ENCODE assay signal across 9 cellular contexts in genomic region chr2:240233891-240234502, GRCh38.
DNase-seq lines count a peak whose midpoint lies in the region; ATAC-seq, FAIRE-seq and TF ChIP-seq lines count a peak whose summit lies in the region.
"Had no signal": no experiment of that assay in that cellular context is flagged by ENCODE, and none has a peak within 500 bp of the region (broad histone marks: within the 10 kb centered on the region; RNA-seq: fewer than 3 reads in every experiment).

No MANE protein-coding gene starts in this region.

- ATAC-seq in A549: peak; percentile 17 to 20
- no peak for ATAC-seq in naive thymus-derived CD4-positive, alpha-beta T cell

- no peak for FAIRE-seq in A549 (lab: Jason Lieb, UNC)

- H3K27ac Mint-ChIP-seq in naive thymus-derived CD4-positive, alpha-beta T cell: peak overlapping the region in 1 of 9 donors; percentile 24
- H3K27ac Mint-ChIP-seq: stimulated activated naive CD8-positive, alpha-beta T cell treated with anti-CD3 and anti-CD28 coated beads, Interleukin-15, Interleukin-2, amounts not matched to agents 100 ng/mL and 50 ng/mL, for 24 hours had no signal

- WGBS in A549 (ENCODE audit: missing lambda C conversion rate): 48% methylated on average over 9 of the region's 15 CpGs

- H3K4me1 ChIP-seq in A549: peaks cover 16% of the 10 kb centered on the region
- peaks cover 7% of the 10 kb centered on the region; the same call in 1 of the 2 replicates for H3K4me1 ChIP-seq in HUES6 (ENCODE audit: control insufficient read depth, insufficient read depth, low read length)
- no peaks in the 10 kb centered on the region for H3K4me1 ChIP-seq in naive thymus-derived CD4-positive, alpha-beta T cell (ENCODE audit: control insufficient read depth in 2 of 2, insufficient read depth in 2 of 2, low read length in 2 of 2)

- no peak overlapping the region for H3K9ac ChIP-seq in HUES6 (ENCODE audit: low read length)

- H3K4me3 Mint-ChIP-seq in naive thymus-derived CD4-positive, alpha-beta T cell: peak overlapping the region in 8 of 10 donors; percentile 21 to 74 (median 56)
- H3K4me3 Mint-ChIP-seq: stimulated activated naive CD8-positive, alpha-beta T cell treated with anti-CD3 and anti-CD28 coated beads, Interleukin-15, Interleukin-2, amounts not matched to agents 100 ng/mL and 50 ng/mL, for 24 hours had no signal

- intact Hi-C loops in naive thymus-derived CD4-positive, alpha-beta T cell (cut with micrococcal nuclease): loop anchor here in 1 of 2 donors (1.0 to 10.0 kb wide), 3 partner anchors 204 to 601 kb away; partner anchors contain the start of gene DUSP28

- H3K4me3 ChIP-seq in A549 (peak overlapping the region; percentile 59), HUES6 (ENCODE audit: low read depth, low read length) (peak overlapping the region; percentile 49)
- H3K4me3 ChIP-seq in naive thymus-derived CD4-positive, alpha-beta T cell (ENCODE audit: low read length): no peak overlapping the region

- no peak for TF ChIP-seq POLR2A in A549 (IDR thresholded peaks at IDR 0.05; ENCODE audit: low read length)

- peaks cover 10% of the 10 kb centered on the region; the same call in 1 of the 2 replicates for H3K27me3 ChIP-seq in HUES6 (ENCODE audit: control insufficient read depth, insufficient read depth, low read length)
- H3K27me3 ChIP-seq in naive thymus-derived CD4-positive, alpha-beta T cell (ENCODE audit: control insufficient read depth in 2 of 2, insufficient read depth in 2 of 2, low read length in 2 of 2): no peaks in the 10 kb centered on the region

- peak overlapping the region; percentile 80 for H3K4me2 ChIP-seq in A549

- H3K36me3 ChIP-seq in HUES6 (ENCODE audit: control insufficient read depth, insufficient read depth, low read length): no peaks in the 10 kb centered on the region
- H3K36me3 ChIP-seq in naive thymus-derived CD4-positive, alpha-beta T cell (ENCODE audit: control insufficient read depth in 2 of 3, insufficient read depth in 3 of 3, low read length in 3 of 3): no peaks in the 10 kb centered on the region

- H3K27me3 Mint-ChIP-seq in naive thymus-derived CD4-positive, alpha-beta T cell: peaks cover 0 to 19% (median 14%) of the 10 kb centered on the region in 5 donors

- DNase-seq in A549 (ENCODE audit: low read depth in 1 of 2, low spot score in 1 of 2): no peak
- DNase-seq in naive thymus-derived CD4-positive, alpha-beta T cell: no peak
- no peak for DNase-seq in activated gamma-delta T cell (lab: John Stamatoyannopoulos, UW)
- no peak for DNase-seq in NCI-H526 (lab: John Stamatoyannopoulos, UW)
- no peak for DNase-seq in NCI-H146 (lab: John Stamatoyannopoulos, UW)
- DNase-seq in NK-92 treated with Interleukin-12 subunit alpha and Interleukin-12 subunit beta, amount 100 ng/mL, for 24 hours (lab: John Stamatoyannopoulos, UW): no peak

- H3K27ac ChIP-seq in A549 (peak overlapping the region; percentile 83 to 88), HUES6 (ENCODE audit: low read depth, low read length) (no peak overlapping the region), cingulate gyrus (ENCODE audit: low read depth, low read length) (peak overlapping the region; percentile 29)
- no peak overlapping the region for H3K27ac ChIP-seq in naive thymus-derived CD4-positive, alpha-beta T cell (ENCODE audit: low read depth, low read length)

- POLR2A ChIA-PET in A549 (lab: Yijun Ruan, JAX): interaction anchor here (0.7 to 1.9 kb wide), 3 partner anchors 136 to 202 kb away, joined by 3 to 9 read pairs (median 3); partner anchors contain the start of gene GPC1
- POLR2A ChIA-PET in naive thymus-derived CD4-positive, alpha-beta T cell (lab: Charles Lee): no interaction called here

- H3K9me3 Mint-ChIP-seq in naive thymus-derived CD4-positive, alpha-beta T cell: peaks cover 0 to 11% (median 6%) of the 10 kb centered on the region in 11 donors

- no peak for TF ChIP-seq RAD21 in A549 (conservative IDR thresholded peaks at IDR 0.05 in 1 of 2, IDR thresholded peaks at IDR 0.05 in 1 of 2)

- TF ChIP-seq CTCF in A549 (IDR thresholded peaks at IDR 0.05): no peak

- H3K9me3 ChIP-seq in A549: peaks cover 4% of the 10 kb centered on the region
- H3K9me3 ChIP-seq in HUES6 (ENCODE audit: control insufficient read depth, insufficient read depth, low read depth, low read length): peaks cover 3% of the 10 kb centered on the region; the same call in 1 of the 2 replicates
- peaks cover 0 to 7% (median 0%) of the 10 kb centered on the region in 3 experiments for H3K9me3 ChIP-seq in naive thymus-derived CD4-positive, alpha-beta T cell (ENCODE audit: control insufficient read depth in 2 of 3, low read length in 3 of 3)

- H3K36me3 Mint-ChIP-seq in naive thymus-derived CD4-positive, alpha-beta T cell: peaks cover 0 to 4% (median 0%) of the 10 kb centered on the region in 5 donors

- CTCF ChIA-PET in A549 (lab: Yijun Ruan, JAX): interaction anchor here (0.8 to 8.4 kb wide), 22 partner anchors 16 to 333 kb away, joined by 3 to 116 read pairs (median 6); partner anchors contain the start of gene GPC1
- CTCF ChIA-PET in naive thymus-derived CD4-positive, alpha-beta T cell (lab: Charles Lee): no interaction called here

- peaks cover 0 to 14% (median 0%) of the 10 kb centered on the region in 7 donors for H3K4me1 Mint-ChIP-seq in naive thymus-derived CD4-positive, alpha-beta T cell

- no peak for TF ChIP-seq EP300 in A549 (IDR thresholded peaks at IDR 0.05)

TF ChIP-seq in A549, 52 proteins besides CTCF, POLR2A, EP300 and RAD21:
- TF ChIP-seq MAFK (IDR thresholded peaks at IDR 0.05; ENCODE audit: partially characterized antibody) (no peak), SMC3 (IDR thresholded peaks at IDR 0.05) (no peak), FOSB (CRISPR knock-in tag; IDR thresholded peaks at IDR 0.05) (no peak), HES2 (IDR thresholded peaks at IDR 0.05) (no peak), ZNF302 (CRISPR knock-in tag; IDR thresholded peaks at IDR 0.05) (no peak), BCL3 (IDR thresholded peaks at IDR 0.05) (no peak), CBX2 (IDR thresholded peaks at IDR 0.05; ENCODE audit: borderline replicate concordance, low read depth) (no peak), EHF (CRISPR knock-in tag; IDR thresholded peaks at IDR 0.05) (no peak), FOXS1 (CRISPR knock-in tag; IDR thresholded peaks at IDR 0.05) (no peak), KDM5A (IDR thresholded peaks at IDR 0.05) (no peak), HOXB5 (CRISPR knock-in tag; IDR thresholded peaks at IDR 0.05) (no peak), PBX3 (IDR thresholded peaks at IDR 0.05) (no peak), E2F6 (IDR thresholded peaks at IDR 0.05; ENCODE audit: borderline replicate concordance, low read depth) (no peak), KDM1A (IDR thresholded peaks at IDR 0.05; ENCODE audit: low read depth) (no peak)

Comparison
In these comparisons a context has a peak if more than half of its experiments do, and no peak if none do; other contexts are left out.
1. H3K27ac ChIP-seq: peak in A549 (2 of 2) and cingulate gyrus (single experiment); none in HUES6 (single experiment) and naive thymus-derived CD4-positive, alpha-beta T cell (single experiment).